In the genomic region with DNA sequence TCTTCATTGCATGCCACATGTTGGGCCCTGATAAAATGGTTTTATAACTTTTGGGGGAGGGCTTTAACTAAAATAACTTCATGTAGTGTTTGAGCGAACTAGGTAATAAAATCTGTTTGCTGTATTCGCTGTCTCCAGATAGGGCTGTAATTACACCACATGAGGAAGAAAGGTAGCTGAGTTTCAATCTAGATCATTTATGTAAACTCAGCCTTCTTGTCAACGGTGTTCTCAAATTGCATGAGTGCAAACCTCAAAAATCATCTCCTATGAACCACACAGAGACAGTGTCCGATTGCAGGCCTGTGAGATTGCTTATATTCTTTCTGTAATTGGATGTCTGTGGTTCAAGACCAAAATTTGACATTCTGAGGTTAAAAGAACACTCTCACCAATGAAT, we compare ENCODE assay signal across 15 cellular contexts. TPM values are rescaled to one million over a fixed set of nuclear protein-coding genes. Genes with fewer than 3 reads are reported as not detected.
DNase-seq lines count a peak whose midpoint lies in the region; ATAC-seq, FAIRE-seq and TF ChIP-seq lines count a peak whose summit lies in the region.
"Had no signal": no experiment of that assay in that cellular context is flagged by ENCODE, and none has a peak within 500 bp of the region (broad histone marks: within the 10 kb centered on the region; RNA-seq: fewer than 3 reads in every experiment).

No MANE protein-coding gene starts in this region.

- no peak for ATAC-seq in HCT116
- no peak for ATAC-seq in GM12878
- peak; percentile 33 to 63 (median 50) for ATAC-seq in pancreas
- no peak for ATAC-seq in HG03025 (IDR thresholded peaks at IDR 0.05; ENCODE audit: low FRiP score, unreplicated experiment)

- RAD21 ChIA-PET in HCT116 (lab: Charles Lee; ENCODE audit: low non-redundant PET in 1 of 2, low total read pairs in 2 of 2, uncharacterized antibody in 2 of 2, unreplicated experiment in 2 of 2) = no interaction called here
- RAD21 ChIA-PET in GM12878 (lab: Charles Lee; ENCODE audit: unreplicated experiment) = no interaction called here

- TF ChIP-seq EP300 in GM12878 (IDR thresholded peaks at IDR 0.05; ENCODE audit: borderline replicate concordance in 1 of 2, control insufficient read depth in 1 of 2, low read depth in 2 of 2, low read length in 2 of 2) = no peak

- no peak overlapping the region for H3K27ac ChIP-seq in HCT116 (ENCODE audit: low read depth, low read length)
- no peak overlapping the region for H3K27ac ChIP-seq in GM12878 (ENCODE audit: control insufficient read depth, insufficient read depth)
- peak overlapping the region in 2 of 4 donors; percentile 53 to 55 for H3K27ac ChIP-seq in pancreas
- no peak overlapping the region for H3K27ac ChIP-seq in kidney (ENCODE audit: low read depth in 2 of 2, low read length in 2 of 2)
- H3K27ac ChIP-seq: esophagus squamous epithelium, spleen had no signal

- SMC1A ChIA-PET in GM12878 (lab: Charles Lee; ENCODE audit: uncharacterized antibody, unreplicated experiment) = no interaction called here

- 47% methylated on average over 4 of the region's 4 CpGs for WGBS in GM12878 (ENCODE audit: insufficient coverage, insufficient replicate concordance, low lambda C conversion rate, missing lambda C conversion rate)
- 14 to 16% methylated on average over 4 of the region's 4 CpGs for WGBS in pancreas, 2 donors

- TF ChIP-seq RAD21 in HCT116 (IDR thresholded peaks at IDR 0.05; ENCODE audit: low read depth) (no peak), GM12878 (IDR thresholded peaks at IDR 0.05; ENCODE audit: insufficient read depth, low read depth, low read length) (no peak)

- FAIRE-seq in GM12878 (lab: Jason Lieb, UNC) (peak; percentile 13), pancreas (lab: Jason Lieb, UNC) (no peak), kidney (lab: Jason Lieb, UNC) (no peak), RCC 7860 (lab: Jason Lieb, UNC) (no peak)

- peaks cover 0 to 6% of the 10 kb centered on the region in 2 experiments; a peak in 1 of 4 replicates for H3K4me1 ChIP-seq in HCT116 (ENCODE audit: control insufficient read depth in 1 of 2, insufficient read depth in 2 of 2, low read length in 2 of 2)
- 0 out of 2 replicates have a peak, but pooled peaks cover 8% of the 10 kb centered on the region for H3K4me1 ChIP-seq in GM12878 (ENCODE audit: control insufficient read depth, insufficient read depth, low read length)
- H3K4me1 ChIP-seq in pancreas = peaks cover 16 to 34% (median 24%) of the 10 kb centered on the region in 3 donors
- peaks cover 4 to 6% of the 10 kb centered on the region in 2 donors for H3K4me1 ChIP-seq in kidney (ENCODE audit: control insufficient read depth in 1 of 2, insufficient read depth in 1 of 2, low read depth in 1 of 2, low read length in 2 of 2)
- H3K4me1 ChIP-seq: esophagus squamous epithelium had no signal

- H3K9ac ChIP-seq in HCT116 (ENCODE audit: low read length) = no peak overlapping the region
- no peak overlapping the region for H3K9ac ChIP-seq in GM12878 (ENCODE audit: control insufficient read depth, insufficient read depth, low read length)
- H3K9ac ChIP-seq in kidney (ENCODE audit: low read length in 2 of 2) = no peak overlapping the region

- no peaks in the 10 kb centered on the region for H3K9me2 ChIP-seq in HCT116 (ENCODE audit: insufficient read depth)

- H3K9me3 ChIP-seq in HCT116 (ENCODE audit: control insufficient read depth in 1 of 2, insufficient read depth in 1 of 2, low read depth in 1 of 2, low read length in 2 of 2) (no peaks in the 10 kb centered on the region), GM12878 (replicated peaks; ENCODE audit: control insufficient read depth, insufficient read depth, low read length) (no peaks in the 10 kb centered on the region), pancreas (no peaks in the 10 kb centered on the region), kidney (ENCODE audit: control insufficient read depth in 1 of 2, low read length in 2 of 2) (no peaks in the 10 kb centered on the region)
- H3K9me3 ChIP-seq: esophagus squamous epithelium, spleen had no signal

- in situ Hi-C loops in GM12878 (cut with MboI) = no loop called here

- TF ChIP-seq CTCF in HCT116 (IDR thresholded peaks at IDR 0.05 in 2 of 3, conservative IDR thresholded peaks at IDR 0.05 in 1 of 3; ENCODE audit: borderline replicate concordance in 1 of 3, insufficient read depth in 1 of 3, low read depth in 2 of 3, low read length in 2 of 3) = no peak
- TF ChIP-seq CTCF in GM12878 (IDR thresholded peaks at IDR 0.05 in 2 of 3, conservative IDR thresholded peaks at IDR 0.05 in 1 of 3; ENCODE audit: control insufficient read depth in 2 of 3, extremely low read depth in 1 of 3, insufficient read depth in 1 of 3, low read depth in 3 of 3, low read length in 3 of 3) = no peak
- TF ChIP-seq CTCF in pancreas (IDR thresholded peaks at IDR 0.05) = no peak
- no peak for TF ChIP-seq CTCF in kidney (IDR thresholded peaks at IDR 0.05; ENCODE audit: borderline replicate concordance, extremely low read depth, insufficient read depth)

- POLR2A ChIA-PET in HCT116 (lab: Charles Lee) = no interaction called here
- POLR2A ChIA-PET in GM12878 (lab: Charles Lee) = no interaction called here

- H3K36me3 ChIP-seq in HCT116 (ENCODE audit: control insufficient read depth in 1 of 2, insufficient read depth in 2 of 2, low read length in 2 of 2) (no peaks in the 10 kb centered on the region), GM12878 (ENCODE audit: control insufficient read depth in 2 of 2, insufficient read depth in 2 of 2, low read length in 1 of 2) (no peaks in the 10 kb centered on the region), pancreas (no peaks in the 10 kb centered on the region), kidney (ENCODE audit: control insufficient read depth in 1 of 2, insufficient read depth in 2 of 2, low read length in 2 of 2) (no peaks in the 10 kb centered on the region)
- H3K36me3 ChIP-seq: esophagus squamous epithelium had no signal

- TF ChIP-seq POLR2A in HCT116 (IDR thresholded peaks at IDR 0.05; ENCODE audit: borderline replicate concordance, extremely low read depth, insufficient read depth, insufficient read length) = no peak
- TF ChIP-seq POLR2A in GM12878 (IDR thresholded peaks at IDR 0.05; ENCODE audit: low read depth, low read length) = no peak

- H2AFZ ChIP-seq in HCT116 (ENCODE audit: low read depth, low read length, poor library complexity, severe bottlenecking) = no peak overlapping the region
- H2AFZ ChIP-seq in GM12878 (ENCODE audit: control insufficient read depth, low read depth, low read length) = no peak overlapping the region

- no peak for DNase-seq in HCT116 (ENCODE audit: low read depth, low spot score)
- DNase-seq in NCI-H2029 treated with DMSO at 0.1 percent for 48 hours (lab: John Stamatoyannopoulos, UW) = peak; percentile 81
- no peak for DNase-seq in GM12878 (ENCODE audit: low read depth, low spot score)
- no peak for DNase-seq in pancreas
- DNase-seq in SIG-M5 (lab: John Stamatoyannopoulos, UW) = no peak
- DNase-seq in kidney = no peak
- no peak for DNase-seq in RCC 7860 (ENCODE audit: low spot score)
- DNase-seq: activated B cell treated with CpG ODN at 0.5 μM for 24 hours; activated naive CD4-positive, alpha-beta T cell treated with anti-CD3 and anti-CD28 coated beads, Interleukin-2, amount 50 U/mL, for 16 hours; esophagus squamous epithelium; H9; MV-4-11; spleen had no signal

- H3K27me3 ChIP-seq in HCT116 (ENCODE audit: insufficient read depth, low read length) = no peaks in the 10 kb centered on the region
- no peaks in the 10 kb centered on the region for H3K27me3 ChIP-seq in GM12878 (replicated peaks in 1 of 2; ENCODE audit: control insufficient read depth in 2 of 2, insufficient read depth in 2 of 2, low read length in 1 of 2)
- no peaks in the 10 kb centered on the region for H3K27me3 ChIP-seq in pancreas
- H3K27me3 ChIP-seq: esophagus squamous epithelium, spleen had no signal

- H3K4me2 ChIP-seq in HCT116 (ENCODE audit: low read length) (no peak overlapping the region), GM12878 (ENCODE audit: control insufficient read depth, insufficient read depth) (no peak overlapping the region)

- no peaks in the 10 kb centered on the region for H4K20me1 ChIP-seq in HCT116 (ENCODE audit: insufficient read depth)
- no peaks in the 10 kb centered on the region for H4K20me1 ChIP-seq in GM12878 (ENCODE audit: control insufficient read depth, insufficient read depth)

- H3K79me2 ChIP-seq in HCT116 (ENCODE audit: insufficient read depth, low read length) = no peaks in the 10 kb centered on the region
- no peaks in the 10 kb centered on the region for H3K79me2 ChIP-seq in GM12878 (ENCODE audit: control insufficient read depth, insufficient read depth, low read length)

- intact Hi-C loops in HCT116 (cut with micrococcal nuclease) = no loop called here
- intact Hi-C loops in GM12878 (cut with micrococcal nuclease; ENCODE audit: unreplicated experiment) = no loop called here
- intact Hi-C loops in pancreas (cut with DNase I) = no loop called here
- intact Hi-C loops in kidney (cut with DNase I) = no loop called here

- BruUV-seq in HCT116 (replicated peaks; lab: Mats Ljungman, UMichigan) (TSS peak; percentile 28), GM12878 (replicated peaks; lab: Mats Ljungman, UMichigan) (no TSS peak)

- H3K4me3 ChIP-seq in HCT116 (replicated peaks in 1 of 2; ENCODE audit: low read depth in 1 of 2, low read length in 2 of 2) = no peak overlapping the region
- H3K4me3 ChIP-seq in GM12878 = no peak overlapping the region
- no peak overlapping the region for H3K4me3 ChIP-seq in pancreas
- no peak overlapping the region for H3K4me3 ChIP-seq in kidney (ENCODE audit: low read length in 2 of 2)
- H3K4me3 ChIP-seq: esophagus squamous epithelium, lung, spleen had no signal

- CTCF ChIA-PET in HCT116 (lab: Charles Lee) (no interaction called here), GM12878 (lab: Yijun Ruan, JAX) (no interaction called here)

RNA-seq across cellular contexts. Expression of a gene that starts 37.7 kb away (rescaled TPM):
- total RNA-seq in HCT116 (2021; ENCODE audit: unreplicated experiment) (6.3 TPM), GM12878 (2014; rRNA removed) (3.4 and 3.9 TPM in 2 replicates), GM12878 (2014; rRNA removed; fragmentation: Illumina TruSeq; extraction: Trizol) (3.0 and 4.0 TPM in 2 replicates), GM12878 (2021) (8.1 and 9.0 TPM in 2 replicates), pancreas (1 to 10 TPM; 1.4 to 3.4 (median 2.5) TPM), kidney (3.6 TPM)
- 0.94 and 1.5 TPM in 2 replicates for polyA plus RNA-seq in HCT116 (2012)
- total RNA-seq in GM12878 (2013; cell fraction: nucleolus; rRNA removed) = 16.3 and 17.9 TPM in 2 replicates
- polyA plus RNA-seq in GM12878 (2011; ENCODE audit: low read depth) = 1.4 TPM
- polyA plus RNA-seq in GM12878 (2011; rRNA removed) (2.5 and 3.7 TPM in 2 replicates), GM12878 (2014; fragmentation: Illumina TruSeq; extraction: Trizol) (3.4 and 3.8 TPM in 2 replicates), GM12878 (2014; fragmentation: Nextera tagmentation; extraction: Ambion mirVana) (1 to 10 TPM; 1.1 to 2.0 TPM), GM12878 (2014; rRNA removed) (3.1 and 3.8 TPM in 2 replicates), GM12878 (2016; fragmentation: Nextera tagmentation; extraction: Ambion mirVana) (1 to 10 TPM; 2.4 to 3.4 TPM), pancreas (under 1 TPM; 0.77 to 0.87 TPM), kidney (ENCODE audit: insufficient read depth, low read depth, low replicate concordance) (1.1 TPM)
- polyA plus RNA-seq in GM12878 (2011; cell fraction: cytosol; rRNA removed) = 3.7 and 4.7 TPM in 2 replicates
- polyA plus RNA-seq in GM12878 (2011; cell fraction: nucleus; rRNA removed) = 3.8 and 4.5 TPM in 2 replicates
- polyA plus RNA-seq in GM12878 (2012) = 1.5 and 1.9 TPM in 2 replicates
- polyA minus RNA-seq in GM12878 (2011; rRNA and poly(A)+ RNA removed) = 9.2 and 11.5 TPM in 2 replicates
- 6.8 and 7.6 TPM in 2 replicates for polyA minus RNA-seq in GM12878 (2011; cell fraction: cytosol; rRNA and poly(A)+ RNA removed)
- 3.4 and 5.8 TPM in 2 replicates for polyA minus RNA-seq in GM12878 (2011; cell fraction: nucleus; rRNA and poly(A)+ RNA removed)

Comparison
In these comparisons a context has a peak if more than half of its experiments do, and no peak if none do; other contexts are left out.
1. ATAC-seq: peak in pancreas (4 of 4); none in HCT116 (single experiment), GM12878 (single experiment) and HG03025 (single experiment).